Comparison of ENCODE assay signal across 8 cellular contexts in genomic region chr21:43789276-43790052, GRCh38. TPM values are rescaled to one million over a fixed set of nuclear protein-coding genes. Genes with fewer than 3 reads are reported as not detected.
DNase-seq lines count a peak whose midpoint lies in the region; ATAC-seq lines count a peak whose summit lies in the region.

A gene with protein sequence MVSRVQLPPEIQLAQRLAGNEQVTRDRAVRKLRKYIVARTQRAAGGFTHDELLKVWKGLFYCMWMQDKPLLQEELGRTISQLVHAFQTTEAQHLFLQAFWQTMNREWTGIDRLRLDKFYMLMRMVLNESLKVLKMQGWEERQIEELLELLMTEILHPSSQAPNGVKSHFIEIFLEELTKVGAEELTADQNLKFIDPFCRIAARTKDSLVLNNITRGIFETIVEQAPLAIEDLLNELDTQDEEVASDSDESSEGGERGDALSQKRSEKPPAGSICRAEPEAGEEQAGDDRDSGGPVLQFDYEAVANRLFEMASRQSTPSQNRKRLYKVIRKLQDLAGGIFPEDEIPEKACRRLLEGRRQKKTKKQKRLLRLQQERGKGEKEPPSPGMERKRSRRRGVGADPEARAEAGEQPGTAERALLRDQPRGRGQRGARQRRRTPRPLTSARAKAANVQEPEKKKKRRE (plus strand): TSS chr21:43789577. CDS start chr21:43789630, 53 bp downstream.

- DNase-seq in DMS153 treated with DMSO at 0.1 percent for 48 hours (lab: John Stamatoyannopoulos, UW; ENCODE audit: unreplicated experiment) (peak; percentile 89), OCI-M2 (lab: John Stamatoyannopoulos, UW; ENCODE audit: unreplicated experiment) (peak; percentile 99), activated T-cell treated with anti-CD3 and anti-CD28 coated beads for 4 hours (peak; percentile 91), epithelial cell of prostate (ENCODE audit: low read depth, low spot score) (no peak)
- DNase-seq in Jurkat, Clone E6-1 (ENCODE audit: low read depth, low spot score), result peak; percentile 73
- peak; percentile 78 to 87 for DNase-seq in stimulated activated CD8-positive, alpha-beta memory T cell treated with anti-CD3 and anti-CD28 coated beads, Interleukin-4, amount 100 ng/mL, for 4 hours (ENCODE audit: low read depth in 2 of 2, low spot score in 1 of 2)

- H3K4me3 ChIP-seq in Jurkat, Clone E6-1 (ENCODE audit: low read length), result peak within 1 kb of the TSS; percentile 78
- H3K4me3 ChIP-seq in mucosa of rectum (ENCODE audit: low read length in 2 of 2), result peak within 1 kb of the TSS; percentile 89

- ATAC-seq in GM21576 (IDR thresholded peaks at IDR 0.05; ENCODE audit: unreplicated experiment), result peak; percentile 76

- H3K9ac ChIP-seq in mucosa of rectum (ENCODE audit: low read depth in 1 of 2, low read length in 2 of 2), result peak within 1 kb of the TSS; percentile 79 to 84

- no peaks in the 10 kb centered on the region for H3K9me3 ChIP-seq in mucosa of rectum (ENCODE audit: control insufficient read depth in 2 of 2, low read length in 2 of 2)

- peaks cover 16 to 20% of the 10 kb centered on the region in 2 donors for H3K36me3 ChIP-seq in mucosa of rectum (ENCODE audit: control insufficient read depth in 2 of 2, insufficient read depth in 2 of 2, low read length in 2 of 2)

- peaks cover 14 to 15% of the 10 kb centered on the region in 2 donors for H3K4me1 ChIP-seq in mucosa of rectum (ENCODE audit: control insufficient read depth in 2 of 2, insufficient read depth in 2 of 2, low read length in 2 of 2)

- no peaks in the 10 kb centered on the region for H3K27me3 ChIP-seq in mucosa of rectum (ENCODE audit: control insufficient read depth in 2 of 2, insufficient read depth in 2 of 2, low read length in 2 of 2)

- H3K27ac ChIP-seq in epithelial cell of prostate (peak within 1 kb of the TSS; percentile 80), mucosa of rectum (ENCODE audit: low read depth in 2 of 2, low read length in 2 of 2) (peak within 1 kb of the TSS; percentile 87 to 90)

RNA-seq across cellular contexts. Expression of the gene that starts here (rescaled TPM):
- 68.0 TPM for polyA plus RNA-seq in Jurkat, Clone E6-1 (2012; ENCODE audit: insufficient read depth, insufficient read length)
